In genomic region chr14:31391473-31391872, GRCh38 we compare ENCODE assay signal across 29 cellular contexts.
"Had no signal": no experiment of that assay in that cellular context is flagged by ENCODE, and none has a peak within 500 bp of the region (broad histone marks: within the 10 kb centered on the region; RNA-seq: fewer than 3 reads in every experiment).

No MANE protein-coding gene starts in this region.

- H3K27ac Mint-ChIP-seq: activated B cell treated with CpG ODN at 0.5 μM for 24 hours; activated CD4-positive, alpha-beta memory T cell treated with anti-CD3 and anti-CD28 coated beads for 36 hours; activated naive CD4-positive, alpha-beta T cell treated with anti-CD3 and anti-CD28 coated beads for 36 hours; activated naive CD4-positive, alpha-beta T cell treated with anti-CD3 and anti-CD28 coated beads, Interleukin-2, amount 50 U/mL, for 72 hours; activated naive CD8-positive, alpha-beta T cell treated with anti-CD3 and anti-CD28 coated beads for 36 hours; T-helper 1 cell treated with Interleukin-12 subunit alpha and Interleukin-12 subunit beta and Interleukin-4 antibody, amounts not matched to agents 30 μg/mL and 1 μg/mL, for 36 hours; T-helper 2 cell treated with Interferon-gamma antibody and Interleukin-4, amounts not matched to agents 5 μg/mL and 100 μg/mL, for 36 hours had no signal

- H3K36me3 Mint-ChIP-seq: activated naive CD4-positive, alpha-beta T cell treated with anti-CD3 and anti-CD28 coated beads, Interleukin-2, amount 50 U/mL, for 72 hours had no signal

- ATAC-seq: body of pancreas had no signal

- DNase-seq: activated B cell treated with CpG ODN at 0.5 μM for 24 hours; activated CD4-positive, alpha-beta memory T cell treated with anti-CD3 and anti-CD28 coated beads for 36 hours; activated CD4-positive, alpha-beta T cell treated with anti-CD3 and anti-CD28 coated beads for 48 hours; activated CD4-positive, alpha-beta T cell treated with anti-CD3 and anti-CD28 coated beads, Interleukin-2, amount 50 U/mL, for 1 hour; activated CD4-positive, alpha-beta T cell treated with anti-CD3 and anti-CD28 coated beads, Interleukin-2, amount 50 U/mL, for 4 hours; activated CD4-positive, CD25-positive, alpha-beta regulatory T cell treated with anti-CD3 and anti-CD28 coated beads, Interleukin-2, amount 50 U/mL, for 72 hours; activated CD8-positive, alpha-beta memory T cell treated with anti-CD3 and anti-CD28 coated beads, Interleukin-2, amount 50 U/mL, for 4 hours; activated effector memory CD4-positive, alpha-beta T cell treated with anti-CD3 and anti-CD28 coated beads, Interleukin-2, amount 50 U/mL, for 16 hours; activated gamma-delta T cell treated with Interleukin-2 at 50 U/mL for 16 hours; activated naive CD4-positive, alpha-beta T cell; activated naive CD4-positive, alpha-beta T cell treated with anti-CD3 and anti-CD28 coated beads for 36 hours; activated naive CD4-positive, alpha-beta T cell treated with anti-CD3 and anti-CD28 coated beads, Interleukin-2, amount 50 U/mL, for 16 hours; activated naive CD8-positive, alpha-beta T cell treated with anti-CD3 and anti-CD28 coated beads for 36 hours; activated T-cell treated with anti-CD3 and anti-CD28 coated beads for 4 hours; activated T-cell treated with anti-CD3 and anti-CD28 coated beads, Interleukin-2, amount 50 U/mL, for 1 hour; activated T-cell treated with anti-CD3 and anti-CD28 coated beads, Interleukin-2, amount 50 U/mL, for 48 hours; adrenal gland; amniotic stem cell; aorta; body of pancreas; brain microvascular endothelial cell; central memory CD4-positive, alpha-beta T cell; T-helper 1 cell; T-helper 2 cell; T-helper 9 cell had no signal

- H3K9me3 ChIP-seq: adrenal gland, body of pancreas, breast epithelium had no signal

- H3K4me3 ChIP-seq: adrenal gland, body of pancreas, breast epithelium had no signal

- H3K27me3 Mint-ChIP-seq: activated B cell treated with CpG ODN at 0.5 μM for 24 hours; activated CD4-positive, alpha-beta memory T cell treated with anti-CD3 and anti-CD28 coated beads for 36 hours; activated naive CD8-positive, alpha-beta T cell treated with anti-CD3 and anti-CD28 coated beads for 36 hours had no signal

- H3K4me1 Mint-ChIP-seq: activated B cell treated with CpG ODN at 0.5 μM for 24 hours had no signal

- H3K9me3 Mint-ChIP-seq: activated B cell treated with CpG ODN at 0.5 μM for 24 hours; activated CD4-positive, alpha-beta memory T cell treated with anti-CD3 and anti-CD28 coated beads for 36 hours; activated naive CD4-positive, alpha-beta T cell treated with anti-CD3 and anti-CD28 coated beads for 36 hours; activated naive CD4-positive, alpha-beta T cell treated with anti-CD3 and anti-CD28 coated beads, Interleukin-2, amount 50 U/mL, for 72 hours; activated naive CD8-positive, alpha-beta T cell treated with anti-CD3 and anti-CD28 coated beads for 36 hours; T-helper 1 cell treated with Interleukin-12 subunit alpha and Interleukin-12 subunit beta and Interleukin-4 antibody, amounts not matched to agents 30 μg/mL and 1 μg/mL, for 36 hours; T-helper 2 cell treated with Interferon-gamma antibody and Interleukin-4, amounts not matched to agents 5 μg/mL and 100 μg/mL, for 36 hours had no signal

- H3K4me3 Mint-ChIP-seq: activated B cell treated with CpG ODN at 0.5 μM for 24 hours; activated CD4-positive, alpha-beta memory T cell treated with anti-CD3 and anti-CD28 coated beads for 36 hours; activated naive CD4-positive, alpha-beta T cell treated with anti-CD3 and anti-CD28 coated beads for 36 hours; activated naive CD8-positive, alpha-beta T cell treated with anti-CD3 and anti-CD28 coated beads for 36 hours; T-helper 1 cell treated with Interleukin-12 subunit alpha and Interleukin-12 subunit beta and Interleukin-4 antibody, amounts not matched to agents 30 μg/mL and 1 μg/mL, for 36 hours; T-helper 2 cell treated with Interferon-gamma antibody and Interleukin-4, amounts not matched to agents 5 μg/mL and 100 μg/mL, for 36 hours had no signal

- H3K4me1 ChIP-seq: body of pancreas, breast epithelium had no signal
